ENCODE assay signal across 1 cellular context in the genomic region with DNA sequence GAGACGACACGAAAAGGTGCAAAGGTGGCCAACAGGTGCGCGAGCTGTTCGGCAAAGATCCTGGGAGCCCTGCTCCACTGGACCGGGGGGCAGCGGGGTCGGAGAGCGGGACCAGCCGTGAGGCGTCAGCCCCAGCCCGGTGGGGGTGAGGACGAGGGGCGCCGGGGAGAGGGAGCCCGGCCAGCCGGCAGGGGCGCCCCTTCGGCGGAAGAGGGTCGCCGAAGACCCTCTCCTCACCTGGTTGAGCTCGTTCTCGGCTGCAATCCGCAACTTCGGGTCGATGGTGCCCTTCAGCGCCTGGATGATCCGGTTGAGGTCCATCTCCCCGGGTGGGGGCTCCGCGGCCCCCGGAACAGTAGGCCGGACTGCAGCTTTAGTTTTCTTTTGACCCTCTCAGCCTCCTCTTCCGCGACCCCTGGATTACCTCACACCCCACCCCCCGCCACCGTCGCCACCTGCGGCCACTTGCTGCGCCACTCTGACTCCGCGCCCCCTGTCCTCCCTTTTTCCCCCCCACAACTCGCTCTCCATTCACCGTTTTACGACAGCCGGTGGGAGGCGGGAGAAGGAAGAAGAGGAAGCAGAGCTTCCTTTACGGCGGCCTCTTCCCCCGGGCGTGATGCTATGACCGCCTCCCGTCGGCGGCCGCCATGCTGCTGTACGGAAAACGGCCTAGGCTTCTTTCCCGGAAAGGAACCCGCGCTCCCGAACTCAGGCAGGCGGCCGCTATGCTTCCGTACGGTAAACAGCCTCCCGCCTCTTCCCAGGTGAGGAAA.
TF ChIP-seq lines count a peak whose summit lies in the region.

TSS of gene IPO8 (minus strand) at position 543 of the 776 bp plus-strand sequence. CDS start at position 321, 222 bp downstream.

TF ChIP-seq in K562, 482 proteins besides CTCF, POLR2A, EP300 and RAD21 (continued from another document and continues in another):
- TF ChIP-seq ZZZ3 (IDR thresholded peaks at IDR 0.05) (no peak), ILF3 (IDR thresholded peaks at IDR 0.05; ENCODE audit: borderline replicate concordance) (no peak), KLF1 (tag; IDR thresholded peaks at IDR 0.05) (no peak), KAT2B (IDR thresholded peaks at IDR 0.05; ENCODE audit: low read depth, low read length) (no peak), EGR1 (conservative IDR thresholded peaks at IDR 0.05) (peak; percentile 73), KDM4B (IDR thresholded peaks at IDR 0.05; ENCODE audit: borderline replicate concordance in 2 of 2, low read depth in 1 of 2) (peak in 1 of 2 experiments; percentile 77; a peak in 1 of 4 replicates), FOXM1 (IDR thresholded peaks at IDR 0.05; ENCODE audit: low read depth) (no peak), FOXM1 (CRISPR knock-in tag; IDR thresholded peaks at IDR 0.05; ENCODE audit: low read depth) (no peak), ELF4 (CRISPR knock-in tag; IDR thresholded peaks at IDR 0.05) (no peak), BMI1 (IDR thresholded peaks at IDR 0.05; ENCODE audit: low read length) (no peak), ESRRA (IDR thresholded peaks at IDR 0.05; ENCODE audit: borderline replicate concordance, low read depth) (no peak), SMARCA4 (IDR thresholded peaks at IDR 0.05) (no peak), CC2D1A (IDR thresholded peaks at IDR 0.05) (no peak), ZNF512 (tag; IDR thresholded peaks at IDR 0.05) (no peak), SMARCE1 (IDR thresholded peaks at IDR 0.05) (peak; percentile 56; the same call in 1 of the 2 replicates), FIP1L1 (IDR thresholded peaks at IDR 0.05; ENCODE audit: low read depth, low read length, poor library complexity, severe bottlenecking) (no peak), PML (IDR thresholded peaks at IDR 0.05; ENCODE audit: low read length) (no peak), HDGF (IDR thresholded peaks at IDR 0.05) (no peak), MIER1 (IDR thresholded peaks at IDR 0.05; ENCODE audit: low read depth) (no peak), ZBTB40 (IDR thresholded peaks at IDR 0.05) (peak; percentile 89), ZBTB40 (CRISPR knock-in tag; IDR thresholded peaks at IDR 0.05) (no peak), WHSC1 (IDR thresholded peaks at IDR 0.05; ENCODE audit: low read length) (no peak), ETV6 (IDR thresholded peaks at IDR 0.05; ENCODE audit: borderline replicate concordance in 1 of 2, low read depth in 2 of 2, low read length in 1 of 2) (peak; percentile 47 to 74; a peak in 3 of 4 replicates), ETV6 (CRISPR knock-in tag; IDR thresholded peaks at IDR 0.05; ENCODE audit: borderline replicate concordance) (no peak), HOXB6 (CRISPR knock-in tag; IDR thresholded peaks at IDR 0.05; ENCODE audit: borderline replicate concordance) (no peak), XRCC3 (IDR thresholded peaks at IDR 0.05) (no peak), NFRKB (IDR thresholded peaks at IDR 0.05; ENCODE audit: low read depth) (peak; percentile 96; the same call in 1 of the 2 replicates), ZNF280A (IDR thresholded peaks at IDR 0.05; ENCODE audit: low read depth, partially characterized antibody) (no peak)
- TF ChIP-seq, protein P1, sequence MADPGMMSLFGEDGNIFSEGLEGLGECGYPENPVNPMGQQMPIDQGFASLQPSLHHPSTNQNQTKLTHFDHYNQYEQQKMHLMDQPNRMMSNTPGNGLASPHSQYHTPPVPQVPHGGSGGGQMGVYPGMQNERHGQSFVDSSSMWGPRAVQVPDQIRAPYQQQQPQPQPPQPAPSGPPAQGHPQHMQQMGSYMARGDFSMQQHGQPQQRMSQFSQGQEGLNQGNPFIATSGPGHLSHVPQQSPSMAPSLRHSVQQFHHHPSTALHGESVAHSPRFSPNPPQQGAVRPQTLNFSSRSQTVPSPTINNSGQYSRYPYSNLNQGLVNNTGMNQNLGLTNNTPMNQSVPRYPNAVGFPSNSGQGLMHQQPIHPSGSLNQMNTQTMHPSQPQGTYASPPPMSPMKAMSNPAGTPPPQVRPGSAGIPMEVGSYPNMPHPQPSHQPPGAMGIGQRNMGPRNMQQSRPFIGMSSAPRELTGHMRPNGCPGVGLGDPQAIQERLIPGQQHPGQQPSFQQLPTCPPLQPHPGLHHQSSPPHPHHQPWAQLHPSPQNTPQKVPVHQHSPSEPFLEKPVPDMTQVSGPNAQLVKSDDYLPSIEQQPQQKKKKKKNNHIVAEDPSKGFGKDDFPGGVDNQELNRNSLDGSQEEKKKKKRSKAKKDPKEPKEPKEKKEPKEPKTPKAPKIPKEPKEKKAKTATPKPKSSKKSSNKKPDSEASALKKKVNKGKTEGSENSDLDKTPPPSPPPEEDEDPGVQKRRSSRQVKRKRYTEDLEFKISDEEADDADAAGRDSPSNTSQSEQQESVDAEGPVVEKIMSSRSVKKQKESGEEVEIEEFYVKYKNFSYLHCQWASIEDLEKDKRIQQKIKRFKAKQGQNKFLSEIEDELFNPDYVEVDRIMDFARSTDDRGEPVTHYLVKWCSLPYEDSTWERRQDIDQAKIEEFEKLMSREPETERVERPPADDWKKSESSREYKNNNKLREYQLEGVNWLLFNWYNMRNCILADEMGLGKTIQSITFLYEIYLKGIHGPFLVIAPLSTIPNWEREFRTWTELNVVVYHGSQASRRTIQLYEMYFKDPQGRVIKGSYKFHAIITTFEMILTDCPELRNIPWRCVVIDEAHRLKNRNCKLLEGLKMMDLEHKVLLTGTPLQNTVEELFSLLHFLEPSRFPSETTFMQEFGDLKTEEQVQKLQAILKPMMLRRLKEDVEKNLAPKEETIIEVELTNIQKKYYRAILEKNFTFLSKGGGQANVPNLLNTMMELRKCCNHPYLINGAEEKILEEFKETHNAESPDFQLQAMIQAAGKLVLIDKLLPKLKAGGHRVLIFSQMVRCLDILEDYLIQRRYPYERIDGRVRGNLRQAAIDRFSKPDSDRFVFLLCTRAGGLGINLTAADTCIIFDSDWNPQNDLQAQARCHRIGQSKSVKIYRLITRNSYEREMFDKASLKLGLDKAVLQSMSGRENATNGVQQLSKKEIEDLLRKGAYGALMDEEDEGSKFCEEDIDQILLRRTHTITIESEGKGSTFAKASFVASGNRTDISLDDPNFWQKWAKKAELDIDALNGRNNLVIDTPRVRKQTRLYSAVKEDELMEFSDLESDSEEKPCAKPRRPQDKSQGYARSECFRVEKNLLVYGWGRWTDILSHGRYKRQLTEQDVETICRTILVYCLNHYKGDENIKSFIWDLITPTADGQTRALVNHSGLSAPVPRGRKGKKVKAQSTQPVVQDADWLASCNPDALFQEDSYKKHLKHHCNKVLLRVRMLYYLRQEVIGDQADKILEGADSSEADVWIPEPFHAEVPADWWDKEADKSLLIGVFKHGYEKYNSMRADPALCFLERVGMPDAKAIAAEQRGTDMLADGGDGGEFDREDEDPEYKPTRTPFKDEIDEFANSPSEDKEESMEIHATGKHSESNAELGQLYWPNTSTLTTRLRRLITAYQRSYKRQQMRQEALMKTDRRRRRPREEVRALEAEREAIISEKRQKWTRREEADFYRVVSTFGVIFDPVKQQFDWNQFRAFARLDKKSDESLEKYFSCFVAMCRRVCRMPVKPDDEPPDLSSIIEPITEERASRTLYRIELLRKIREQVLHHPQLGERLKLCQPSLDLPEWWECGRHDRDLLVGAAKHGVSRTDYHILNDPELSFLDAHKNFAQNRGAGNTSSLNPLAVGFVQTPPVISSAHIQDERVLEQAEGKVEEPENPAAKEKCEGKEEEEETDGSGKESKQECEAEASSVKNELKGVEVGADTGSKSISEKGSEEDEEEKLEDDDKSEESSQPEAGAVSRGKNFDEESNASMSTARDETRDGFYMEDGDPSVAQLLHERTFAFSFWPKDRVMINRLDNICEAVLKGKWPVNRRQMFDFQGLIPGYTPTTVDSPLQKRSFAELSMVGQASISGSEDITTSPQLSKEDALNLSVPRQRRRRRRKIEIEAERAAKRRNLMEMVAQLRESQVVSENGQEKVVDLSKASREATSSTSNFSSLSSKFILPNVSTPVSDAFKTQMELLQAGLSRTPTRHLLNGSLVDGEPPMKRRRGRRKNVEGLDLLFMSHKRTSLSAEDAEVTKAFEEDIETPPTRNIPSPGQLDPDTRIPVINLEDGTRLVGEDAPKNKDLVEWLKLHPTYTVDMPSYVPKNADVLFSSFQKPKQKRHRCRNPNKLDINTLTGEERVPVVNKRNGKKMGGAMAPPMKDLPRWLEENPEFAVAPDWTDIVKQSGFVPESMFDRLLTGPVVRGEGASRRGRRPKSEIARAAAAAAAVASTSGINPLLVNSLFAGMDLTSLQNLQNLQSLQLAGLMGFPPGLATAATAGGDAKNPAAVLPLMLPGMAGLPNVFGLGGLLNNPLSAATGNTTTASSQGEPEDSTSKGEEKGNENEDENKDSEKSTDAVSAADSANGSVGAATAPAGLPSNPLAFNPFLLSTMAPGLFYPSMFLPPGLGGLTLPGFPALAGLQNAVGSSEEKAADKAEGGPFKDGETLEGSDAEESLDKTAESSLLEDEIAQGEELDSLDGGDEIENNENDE (IDR thresholded peaks at IDR 0.05; ENCODE audit: low read depth, low read length): no peak
- TF ChIP-seq, protein P2, sequence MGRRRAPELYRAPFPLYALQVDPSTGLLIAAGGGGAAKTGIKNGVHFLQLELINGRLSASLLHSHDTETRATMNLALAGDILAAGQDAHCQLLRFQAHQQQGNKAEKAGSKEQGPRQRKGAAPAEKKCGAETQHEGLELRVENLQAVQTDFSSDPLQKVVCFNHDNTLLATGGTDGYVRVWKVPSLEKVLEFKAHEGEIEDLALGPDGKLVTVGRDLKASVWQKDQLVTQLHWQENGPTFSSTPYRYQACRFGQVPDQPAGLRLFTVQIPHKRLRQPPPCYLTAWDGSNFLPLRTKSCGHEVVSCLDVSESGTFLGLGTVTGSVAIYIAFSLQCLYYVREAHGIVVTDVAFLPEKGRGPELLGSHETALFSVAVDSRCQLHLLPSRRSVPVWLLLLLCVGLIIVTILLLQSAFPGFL (CRISPR knock-in tag; IDR thresholded peaks at IDR 0.05): no peak
